ENCODE assay signal across 10 cellular contexts in the genomic region with DNA sequence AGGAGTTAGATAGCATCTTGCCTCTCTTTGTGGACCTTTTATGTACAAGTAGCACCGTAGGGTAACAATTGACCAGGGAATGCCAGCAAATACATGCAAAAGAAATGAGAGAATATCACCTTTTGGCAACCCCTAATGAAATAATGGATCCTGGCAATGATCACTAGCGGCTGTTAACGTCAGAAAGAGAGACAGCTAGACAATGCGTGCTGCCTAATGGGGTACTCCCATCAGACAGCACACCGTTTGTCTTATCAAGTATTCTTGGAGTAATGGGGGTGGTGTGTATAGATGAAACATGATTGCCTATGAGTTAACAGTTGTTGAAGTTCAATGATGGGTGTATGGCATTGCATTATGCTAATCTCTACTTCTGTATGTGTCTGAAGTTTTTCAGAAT. TPM values are rescaled to one million over a fixed set of nuclear protein-coding genes. Genes with fewer than 3 reads are reported as not detected.
DNase-seq lines count a peak whose midpoint lies in the region; ATAC-seq and TF ChIP-seq lines count a peak whose summit lies in the region.
"Had no signal": no experiment of that assay in that cellular context is flagged by ENCODE, and none has a peak within 500 bp of the region (broad histone marks: within the 10 kb centered on the region; RNA-seq: fewer than 3 reads in every experiment).

No MANE protein-coding gene starts in this region.

- in situ Hi-C loops in G401 (cut with HindIII; ENCODE audit: low sequenced_read_pairs): no loop called here

- DNase-seq in G401 (ENCODE audit: low spot score) (peak; percentile 20), NB4 (ENCODE audit: low read depth) (no peak), chondrocyte (ENCODE audit: low spot score) (no peak), osteocyte (ENCODE audit: extremely low spot score, unreplicated experiment) (no peak), D341Med (ENCODE audit: low spot score) (no peak)
- DNase-seq in activated effector memory CD4-positive, alpha-beta T cell treated with anti-CD3 and anti-CD28 coated beads, Interleukin-2, amount 50 U/mL, for 16 hours: no peak
- no peak for DNase-seq in central memory CD4-positive, alpha-beta T cell
- DNase-seq: stimulated activated CD4-positive, alpha-beta T cell treated with anti-CD3 and anti-CD28 coated beads, Interleukin-15, amount 100 ng/mL, for 24 hours had no signal

- TF ChIP-seq POLR2A in NB4 (IDR thresholded peaks at IDR 0.05; ENCODE audit: extremely low read depth, insufficient read length): no peak

- H3K27me3 Mint-ChIP-seq in chondrocyte (ENCODE audit: low read depth): no peaks in the 10 kb centered on the region
- H3K27me3 Mint-ChIP-seq in osteocyte (ENCODE audit: unreplicated experiment): no peaks in the 10 kb centered on the region

- H3K36me3 Mint-ChIP-seq in chondrocyte (ENCODE audit: low read depth) (no peaks in the 10 kb centered on the region), osteocyte (ENCODE audit: unreplicated experiment) (peaks cover under 1% of the 10 kb centered on the region)

- no peaks in the 10 kb centered on the region for H3K9me3 Mint-ChIP-seq in chondrocyte (ENCODE audit: low read depth)
- no peaks in the 10 kb centered on the region for H3K9me3 Mint-ChIP-seq in osteocyte (ENCODE audit: unreplicated experiment)

- H3K4me3 ChIP-seq in NB4 (ENCODE audit: low read depth, low read length): peak overlapping the region; percentile 87

- no peak overlapping the region for H3K27ac Mint-ChIP-seq in chondrocyte (ENCODE audit: unreplicated experiment)
- H3K27ac Mint-ChIP-seq in osteocyte (ENCODE audit: unreplicated experiment): no peak overlapping the region

- no peak for TF ChIP-seq CTCF in NB4 (IDR thresholded peaks at IDR 0.05; ENCODE audit: low read depth, low read length)
- no peak for TF ChIP-seq CTCF in chondrocyte (IDR thresholded peaks at IDR 0.05)
- TF ChIP-seq CTCF in osteocyte (IDR thresholded peaks at IDR 0.05): no peak

- ATAC-seq in GM19467 (IDR thresholded peaks at IDR 0.05; ENCODE audit: unreplicated experiment): no peak
- ATAC-seq: activated CD4-positive, CD25-positive, alpha-beta regulatory T cell treated with anti-CD3 and anti-CD28 coated beads, Interleukin-2, amount 50 U/mL, for 24 hours had no signal

- peak overlapping the region; percentile 92 for H3K4me3 Mint-ChIP-seq in chondrocyte (ENCODE audit: unreplicated experiment)
- peak overlapping the region; percentile 89 for H3K4me3 Mint-ChIP-seq in osteocyte (ENCODE audit: unreplicated experiment)

- H3K4me1 Mint-ChIP-seq in chondrocyte (ENCODE audit: low read depth) (peaks cover 20% of the 10 kb centered on the region), osteocyte (ENCODE audit: unreplicated experiment) (peaks cover 17% of the 10 kb centered on the region)

RNA-seq across cellular contexts. Expression of a gene that starts 1.6 kb away (rescaled TPM):
- total RNA-seq in G401 (2014; rRNA removed; shearing (Covaris generic)): 18.5 and 24.6 TPM in 2 replicates
- 6.4 to 9.2 TPM (median 8.4 TPM) in 3 replicates for total RNA-seq in chondrocyte
- 8.8 and 10.7 TPM in 2 replicates for total RNA-seq in osteocyte
